Comparison of ENCODE assay signal across 1 cellular context in the genomic region with DNA sequence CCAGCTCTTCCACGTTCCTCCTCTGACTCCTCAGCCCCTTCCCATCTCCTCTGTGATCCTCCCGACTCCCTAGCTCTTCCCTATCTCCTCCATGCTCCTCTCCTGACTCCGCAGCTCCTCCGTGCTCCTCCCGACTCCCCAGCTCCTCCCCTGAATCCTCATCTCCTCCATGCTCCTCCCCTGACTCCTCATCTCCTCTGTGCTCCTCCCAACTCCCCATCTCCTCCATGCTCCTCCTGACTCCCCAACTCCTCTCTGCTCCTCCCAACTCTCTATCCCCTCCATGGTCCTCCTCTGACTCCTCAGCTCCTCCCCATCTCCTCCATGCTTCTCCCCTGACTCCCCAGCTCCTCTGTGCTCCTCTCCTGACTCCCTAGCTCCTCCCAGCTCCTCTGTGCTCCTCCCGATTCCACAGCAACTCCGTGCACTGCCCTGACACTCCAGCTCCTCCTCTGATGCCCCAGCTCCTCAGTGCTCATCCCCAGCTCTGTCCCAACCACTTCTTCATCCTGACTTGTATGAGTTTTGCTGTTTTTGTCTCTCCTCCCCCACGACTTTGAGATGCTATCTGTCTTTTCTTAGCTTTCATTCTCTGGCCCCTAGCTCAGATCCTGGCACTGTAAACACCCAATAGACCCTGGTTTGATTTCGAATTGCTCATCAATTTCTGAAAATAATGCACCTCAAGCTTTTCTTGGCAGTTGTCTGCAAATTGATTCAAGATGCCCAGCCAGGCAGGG.
TF ChIP-seq lines count a peak whose summit lies in the region.

No MANE protein-coding gene starts in this region.

TF ChIP-seq in SK-N-SH treated with all-trans-retinoic acid at 6 μM for 48 hours, 23 proteins besides CTCF, POLR2A, EP300 and RAD21 (continued from another document):
- TF ChIP-seq, protein P1, sequence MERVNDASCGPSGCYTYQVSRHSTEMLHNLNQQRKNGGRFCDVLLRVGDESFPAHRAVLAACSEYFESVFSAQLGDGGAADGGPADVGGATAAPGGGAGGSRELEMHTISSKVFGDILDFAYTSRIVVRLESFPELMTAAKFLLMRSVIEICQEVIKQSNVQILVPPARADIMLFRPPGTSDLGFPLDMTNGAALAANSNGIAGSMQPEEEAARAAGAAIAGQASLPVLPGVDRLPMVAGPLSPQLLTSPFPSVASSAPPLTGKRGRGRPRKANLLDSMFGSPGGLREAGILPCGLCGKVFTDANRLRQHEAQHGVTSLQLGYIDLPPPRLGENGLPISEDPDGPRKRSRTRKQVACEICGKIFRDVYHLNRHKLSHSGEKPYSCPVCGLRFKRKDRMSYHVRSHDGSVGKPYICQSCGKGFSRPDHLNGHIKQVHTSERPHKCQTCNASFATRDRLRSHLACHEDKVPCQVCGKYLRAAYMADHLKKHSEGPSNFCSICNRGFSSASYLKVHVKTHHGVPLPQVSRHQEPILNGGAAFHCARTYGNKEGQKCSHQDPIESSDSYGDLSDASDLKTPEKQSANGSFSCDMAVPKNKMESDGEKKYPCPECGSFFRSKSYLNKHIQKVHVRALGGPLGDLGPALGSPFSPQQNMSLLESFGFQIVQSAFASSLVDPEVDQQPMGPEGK (CRISPR knock-in tag; IDR thresholded peaks at IDR 0.05; ENCODE audit: borderline replicate concordance): no peak
- TF ChIP-seq ZFP3 (CRISPR knock-in tag; IDR thresholded peaks at IDR 0.05) (no peak), RARB (CRISPR knock-in tag; IDR thresholded peaks at IDR 0.05) (no peak), TCF4 (CRISPR knock-in tag; IDR thresholded peaks at IDR 0.05; ENCODE audit: borderline replicate concordance) (no peak)
